Comparison of ENCODE assay signal across 9 cellular contexts in genomic region chr15:89018235-89018634, GRCh38.
DNase-seq lines count a peak whose midpoint lies in the region; ATAC-seq and TF ChIP-seq lines count a peak whose summit lies in the region.
"Had no signal": no experiment of that assay in that cellular context is flagged by ENCODE, and none has a peak within 500 bp of the region (broad histone marks: within the 10 kb centered on the region; RNA-seq: fewer than 3 reads in every experiment).

No MANE protein-coding gene starts in this region.

- H3K9me3 Mint-ChIP-seq in MCF 10A (ENCODE audit: unreplicated experiment): no peaks in the 10 kb centered on the region

- H3K79me2 ChIP-seq in GM23248 (ENCODE audit: insufficient read depth) (no peaks in the 10 kb centered on the region), smooth muscle cell (ENCODE audit: low read depth) (no peaks in the 10 kb centered on the region)

- peak overlapping the region; percentile 77 for H3K27ac ChIP-seq in GM23248
- H3K27ac ChIP-seq in right cardiac atrium (ENCODE audit: low read length): peak overlapping the region; percentile 87
- H3K27ac ChIP-seq in smooth muscle cell (ENCODE audit: low read depth): no peak overlapping the region

- H2AFZ ChIP-seq in GM23248 (peak overlapping the region; percentile 74; the same call in 1 of the 2 replicates), smooth muscle cell (ENCODE audit: low read depth) (peak overlapping the region; percentile 96)

- H3F3A ChIP-seq in GM23248 (ENCODE audit: insufficient read depth) (0 out of 2 replicates have a peak, but pooled peaks cover 25% of the 10 kb centered on the region), smooth muscle cell (ENCODE audit: low read depth) (no peaks in the 10 kb centered on the region)

- TF ChIP-seq CTCF in smooth muscle cell (IDR thresholded peaks at IDR 0.05; ENCODE audit: borderline replicate concordance, insufficient read depth, poor library complexity, severe bottlenecking): no peak
- no peak for TF ChIP-seq CTCF in MCF 10A (IDR thresholded peaks at IDR 0.05; ENCODE audit: unreplicated experiment)

- peak overlapping the region; percentile 76 for H3K4me2 ChIP-seq in GM23248 (ENCODE audit: unreplicated experiment)
- peak overlapping the region; percentile 79 for H3K4me2 ChIP-seq in smooth muscle cell

- intact Hi-C loops in right cardiac atrium (cut with DNase I): loop anchor here in 3 of 4 donors (5.0 kb wide), 2 partner anchors 106 to 111 kb away; partner anchors contain the start of gene MFGE8 (in 1 of the 3)
- intact Hi-C loops in MCF 10A (cut with micrococcal nuclease): no loop called here

- H3K36me3 ChIP-seq in GM23248 (ENCODE audit: low read depth) (no peaks in the 10 kb centered on the region), smooth muscle cell (ENCODE audit: low read depth) (no peaks in the 10 kb centered on the region)

- peak overlapping the region; percentile 55 for H3K4me3 ChIP-seq in GM23248
- H3K4me3 ChIP-seq in right cardiac atrium (ENCODE audit: low read length): no peak overlapping the region
- no peak overlapping the region for H3K4me3 ChIP-seq in smooth muscle cell

- peaks cover 45% of the 10 kb centered on the region for H3K4me1 ChIP-seq in GM23248 (ENCODE audit: insufficient read depth)
- H3K4me1 ChIP-seq in right cardiac atrium (ENCODE audit: control insufficient read depth, insufficient read depth, low read length): peaks cover 4% of the 10 kb centered on the region
- peaks cover 5% of the 10 kb centered on the region for H3K4me1 ChIP-seq in smooth muscle cell (ENCODE audit: low read depth)

- H3K9me3 ChIP-seq in GM23248 (ENCODE audit: low read depth) (no peaks in the 10 kb centered on the region), right cardiac atrium (ENCODE audit: control insufficient read depth, low read length) (no peaks in the 10 kb centered on the region), smooth muscle cell (replicated peaks; ENCODE audit: low read depth) (no peaks in the 10 kb centered on the region)

- no peak overlapping the region for H3K4me3 Mint-ChIP-seq in MCF 10A (ENCODE audit: unreplicated experiment)

- H3K27me3 ChIP-seq in GM23248 (replicated peaks; ENCODE audit: insufficient read depth) (no peaks in the 10 kb centered on the region), right cardiac atrium (ENCODE audit: control insufficient read depth, insufficient read depth) (no peaks in the 10 kb centered on the region), smooth muscle cell (ENCODE audit: low read depth) (no peaks in the 10 kb centered on the region)

- CTCF ChIA-PET in MCF 10A (lab: Yijun Ruan, JAX): interaction anchor here (0.6 to 7.6 kb wide), 12 partner anchors 8 to 1646 kb away, joined by 3 to 128 read pairs (median 3); no protein-coding TSS in a partner anchor

- H3K9ac ChIP-seq in GM23248 (peak overlapping the region; percentile 62), smooth muscle cell (ENCODE audit: low read depth) (no peak overlapping the region)

- H4K20me1 ChIP-seq in GM23248 (ENCODE audit: insufficient read depth) (no peaks in the 10 kb centered on the region), smooth muscle cell (ENCODE audit: low read depth) (no peaks in the 10 kb centered on the region)

- 39 to 40% methylated on average over 7 of the region's 7 CpGs for WGBS in GM23248 (ENCODE audit: low coverage in 1 of 2, low lambda C conversion rate in 2 of 2, missing lambda C conversion rate in 2 of 2), 2 experiments
- 36% methylated on average over 7 of the region's 7 CpGs for whole genome bisulfite sequencing in right cardiac atrium
- WGBS in smooth muscle cell (ENCODE audit: low lambda C conversion rate): 82% methylated on average over 7 of the region's 7 CpGs

- no TSS peak for BruUV-seq in MCF 10A (replicated peaks; lab: Mats Ljungman, UMichigan)

- in situ Hi-C loops in GM23248 (cut with MboI): loop anchor here (10.0 to 25.0 kb wide), 2 partner anchors 113 to 356 kb away; no protein-coding TSS in a partner anchor

- H3K9me2 ChIP-seq in GM23248 (ENCODE audit: insufficient read depth): no peaks in the 10 kb centered on the region

- H3K36me3 Mint-ChIP-seq in MCF 10A (ENCODE audit: insufficient read depth, unreplicated experiment): peaks cover 4% of the 10 kb centered on the region

- H3K4me1 Mint-ChIP-seq in MCF 10A (ENCODE audit: insufficient read depth, unreplicated experiment): peaks cover 22% of the 10 kb centered on the region

- ATAC-seq in right cardiac atrium (peak; percentile 75 to 86), HG03039 (IDR thresholded peaks at IDR 0.05; ENCODE audit: unreplicated experiment) (no peak), HG02623 (IDR thresholded peaks at IDR 0.05; ENCODE audit: unreplicated experiment) (no peak)

- H3K27me3 Mint-ChIP-seq in MCF 10A (ENCODE audit: insufficient read depth, unreplicated experiment): no peaks in the 10 kb centered on the region

- peak; percentile 66 for DNase-seq in GM23248
- DNase-seq in astrocyte of the hippocampus (ENCODE audit: low read depth, low spot score): peak; percentile 61
- DNase-seq in right cardiac atrium: peak; percentile 67 to 86 (median 84)
- DNase-seq in smooth muscle cell (lab: John Stamatoyannopoulos, UW; ENCODE audit: unreplicated experiment): no peak
- DNase-seq in GDM1 (lab: John Stamatoyannopoulos, UW): no peak
- DNase-seq in MCF 10A (ENCODE audit: unreplicated experiment): no peak

- POLR2A ChIA-PET in MCF 10A (lab: Yijun Ruan, JAX): interaction anchor here (1.1 to 1.8 kb wide), 4 partner anchors 102 to 218 kb away, joined by 3 to 12 read pairs (median 6); partner anchors contain the start of gene MFGE8

- H3K27ac Mint-ChIP-seq in MCF 10A (ENCODE audit: low read depth, unreplicated experiment): no peak overlapping the region
- H3K27ac Mint-ChIP-seq: memory B cell had no signal

Comparison
In these comparisons a context has a peak if more than half of its experiments do, and no peak if none do; other contexts are left out.
1. DNase-seq: peak in GM23248 (single experiment), astrocyte of the hippocampus (single experiment) and right cardiac atrium (3 of 3); none in smooth muscle cell (single experiment), GDM1 (single experiment) and MCF 10A (single experiment).
2. ATAC-seq: peak in right cardiac atrium (2 of 2); none in HG03039 (single experiment) and HG02623 (single experiment).